8 cellular contexts compared by ENCODE assay signal in the genomic region with DNA sequence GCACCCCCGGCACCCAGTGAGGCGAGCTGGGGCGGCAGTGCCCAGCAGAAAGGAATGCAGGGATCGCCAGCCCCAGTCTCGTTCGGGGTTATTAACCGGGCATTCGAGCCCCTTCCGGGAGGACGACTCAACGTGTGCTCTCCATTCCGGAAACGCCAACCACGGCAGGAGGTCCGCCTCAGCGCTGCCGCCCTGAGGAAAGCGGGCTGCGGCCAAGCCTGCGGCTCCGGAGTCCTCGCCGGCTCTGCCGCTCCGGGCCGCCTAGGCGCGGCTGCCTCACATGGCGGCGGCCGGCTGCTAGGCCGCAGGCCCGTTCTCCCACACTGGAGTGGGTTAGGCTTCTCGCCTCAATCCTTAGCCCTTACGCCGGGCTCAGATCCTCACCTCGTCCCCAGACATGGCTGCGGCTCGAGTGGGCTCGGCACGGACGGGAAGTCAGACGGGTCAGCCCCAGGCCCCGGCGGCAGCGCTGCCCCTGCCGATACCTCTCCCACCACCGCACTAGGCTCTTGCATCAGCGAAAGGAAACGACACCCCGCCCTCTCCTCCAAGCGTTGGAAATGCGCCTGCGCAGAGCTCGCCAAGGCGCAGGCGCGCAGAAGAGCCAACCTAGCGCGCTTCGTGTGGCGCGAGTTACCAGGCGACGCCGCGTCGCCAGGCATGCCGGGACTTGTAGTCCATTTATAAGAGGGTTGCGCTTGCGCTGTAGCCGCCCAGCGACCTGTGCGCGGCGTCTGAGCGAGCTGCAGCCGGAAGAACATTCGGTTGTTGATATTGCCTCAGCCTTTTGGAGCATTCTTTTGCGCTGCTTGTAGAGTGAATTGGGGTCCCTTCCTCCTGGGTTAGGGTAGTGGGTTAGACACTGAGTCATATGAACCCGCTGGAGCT. TPM values are rescaled to one million over a fixed set of nuclear protein-coding genes. Genes with fewer than 3 reads are reported as not detected.
DNase-seq lines count a peak whose midpoint lies in the region; ATAC-seq and TF ChIP-seq lines count a peak whose summit lies in the region.

A gene with protein sequence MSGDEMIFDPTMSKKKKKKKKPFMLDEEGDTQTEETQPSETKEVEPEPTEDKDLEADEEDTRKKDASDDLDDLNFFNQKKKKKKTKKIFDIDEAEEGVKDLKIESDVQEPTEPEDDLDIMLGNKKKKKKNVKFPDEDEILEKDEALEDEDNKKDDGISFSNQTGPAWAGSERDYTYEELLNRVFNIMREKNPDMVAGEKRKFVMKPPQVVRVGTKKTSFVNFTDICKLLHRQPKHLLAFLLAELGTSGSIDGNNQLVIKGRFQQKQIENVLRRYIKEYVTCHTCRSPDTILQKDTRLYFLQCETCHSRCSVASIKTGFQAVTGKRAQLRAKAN (minus strand): TSS at position 532 of the 888 bp plus-strand sequence. CDS start 133 bp downstream, at position 399.

- TF ChIP-seq CTCF in SK-N-SH (IDR thresholded peaks at IDR 0.05): no peak

- peak within 1 kb of the TSS; percentile 99 for H3K9ac ChIP-seq in SK-N-SH

- 0% methylated on average over 9 of the region's 81 CpGs for WGBS in SK-N-SH (ENCODE audit: low lambda C conversion rate)

- peak within 1 kb of the TSS; percentile 87 to 88 for H3K4me3 ChIP-seq in SK-N-SH (ENCODE audit: low read depth in 2 of 2, low read length in 1 of 2)

- peaks cover 10% of the 10 kb centered on the region for H3F3A ChIP-seq in SK-N-SH (replicated peaks; ENCODE audit: insufficient read depth)

- CTCF ChIA-PET in SK-N-SH (lab: Yijun Ruan, JAX): interaction anchor here (0.9 to 2.8 kb wide), 4 partner anchors 13 to 253 kb away, joined by 3 to 13 read pairs (median 5); no protein-coding TSS in a partner anchor

- H3K4me1 ChIP-seq in SK-N-SH (ENCODE audit: control insufficient read depth in 1 of 2, insufficient read depth in 2 of 2, low read depth in 1 of 2, low read length in 1 of 2): peaks cover 7 to 21% of the 10 kb centered on the region in 2 experiments; a peak in 3 of 4 replicates

- no peak for TF ChIP-seq RAD21 in SK-N-SH (IDR thresholded peaks at IDR 0.05; ENCODE audit: low read length)

- DNase-seq in GM04504 (ENCODE audit: low read depth) (peak; percentile 97), NCI-H1048 (lab: John Stamatoyannopoulos, UW) (peak; percentile 88), SK-N-SH (peak; percentile 94), germinal center (ENCODE audit: low spot score) (peak; percentile 97), non-pigmented ciliary epithelial cell (ENCODE audit: low read depth) (peak; percentile 94), superior temporal gyrus (ENCODE audit: extremely low spot score) (peak; percentile 98)
- DNase-seq in activated naive CD4-positive, alpha-beta T cell treated with anti-CD3 and anti-CD28 coated beads, Interleukin-2, amount 50 U/mL, for 16 hours: peak; percentile 94

- peak within 1 kb of the TSS; percentile 95 for H3K4me2 ChIP-seq in SK-N-SH

- no peak for TF ChIP-seq EP300 in SK-N-SH (IDR thresholded peaks at IDR 0.05; ENCODE audit: borderline replicate concordance in 1 of 2, low read depth in 1 of 2, low read length in 1 of 2)

- peaks cover 45% of the 10 kb centered on the region for H4K20me1 ChIP-seq in SK-N-SH (ENCODE audit: insufficient read depth)

- H3K9me3 ChIP-seq in SK-N-SH: no peaks in the 10 kb centered on the region

- peak within 1 kb of the TSS; percentile 94 to 97 for H3K27ac ChIP-seq in SK-N-SH (ENCODE audit: low read depth in 2 of 2, low read length in 1 of 2)

- ATAC-seq in HG02571 (IDR thresholded peaks at IDR 0.05; ENCODE audit: unreplicated experiment): peak; percentile 82

- no peaks in the 10 kb centered on the region for H3K27me3 ChIP-seq in SK-N-SH (ENCODE audit: insufficient read depth)

- no peaks in the 10 kb centered on the region for H3K9me2 ChIP-seq in SK-N-SH

- peak within 1 kb of the TSS; percentile 100 for H2AFZ ChIP-seq in SK-N-SH (ENCODE audit: low read depth)

- H3K79me2 ChIP-seq in SK-N-SH (ENCODE audit: insufficient read depth): peaks cover 51% of the 10 kb centered on the region

- H3K36me3 ChIP-seq in SK-N-SH (replicated peaks in 1 of 2; ENCODE audit: control insufficient read depth in 1 of 2, insufficient read depth in 2 of 2, low read length in 1 of 2): peaks cover 20 to 24% of the 10 kb centered on the region in 2 experiments

- POLR2A ChIA-PET in SK-N-SH (lab: Yijun Ruan, JAX): interaction anchor here (0.6 to 2.0 kb wide), 14 partner anchors 12 to 240 kb away, joined by 3 to 7 read pairs (median 4); no protein-coding TSS in a partner anchor

TF ChIP-seq in SK-N-SH, 30 proteins besides CTCF, POLR2A, EP300 and RAD21 (continues in another document):
- TF ChIP-seq, protein P1, sequence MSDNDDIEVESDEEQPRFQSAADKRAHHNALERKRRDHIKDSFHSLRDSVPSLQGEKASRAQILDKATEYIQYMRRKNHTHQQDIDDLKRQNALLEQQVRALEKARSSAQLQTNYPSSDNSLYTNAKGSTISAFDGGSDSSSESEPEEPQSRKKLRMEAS (IDR thresholded peaks at IDR 0.05; ENCODE audit: low read depth): peak; percentile 72
- TF ChIP-seq, protein P2, sequence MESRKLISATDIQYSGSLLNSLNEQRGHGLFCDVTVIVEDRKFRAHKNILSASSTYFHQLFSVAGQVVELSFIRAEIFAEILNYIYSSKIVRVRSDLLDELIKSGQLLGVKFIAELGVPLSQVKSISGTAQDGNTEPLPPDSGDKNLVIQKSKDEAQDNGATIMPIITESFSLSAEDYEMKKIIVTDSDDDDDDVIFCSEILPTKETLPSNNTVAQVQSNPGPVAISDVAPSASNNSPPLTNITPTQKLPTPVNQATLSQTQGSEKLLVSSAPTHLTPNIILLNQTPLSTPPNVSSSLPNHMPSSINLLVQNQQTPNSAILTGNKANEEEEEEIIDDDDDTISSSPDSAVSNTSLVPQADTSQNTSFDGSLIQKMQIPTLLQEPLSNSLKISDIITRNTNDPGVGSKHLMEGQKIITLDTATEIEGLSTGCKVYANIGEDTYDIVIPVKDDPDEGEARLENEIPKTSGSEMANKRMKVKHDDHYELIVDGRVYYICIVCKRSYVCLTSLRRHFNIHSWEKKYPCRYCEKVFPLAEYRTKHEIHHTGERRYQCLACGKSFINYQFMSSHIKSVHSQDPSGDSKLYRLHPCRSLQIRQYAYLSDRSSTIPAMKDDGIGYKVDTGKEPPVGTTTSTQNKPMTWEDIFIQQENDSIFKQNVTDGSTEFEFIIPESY (IDR thresholded peaks at IDR 0.05; ENCODE audit: borderline replicate concordance, low read depth): 0 out of 2 replicates have a peak, but pooled peaks have one; percentile 45
- TF ChIP-seq, protein P3, sequence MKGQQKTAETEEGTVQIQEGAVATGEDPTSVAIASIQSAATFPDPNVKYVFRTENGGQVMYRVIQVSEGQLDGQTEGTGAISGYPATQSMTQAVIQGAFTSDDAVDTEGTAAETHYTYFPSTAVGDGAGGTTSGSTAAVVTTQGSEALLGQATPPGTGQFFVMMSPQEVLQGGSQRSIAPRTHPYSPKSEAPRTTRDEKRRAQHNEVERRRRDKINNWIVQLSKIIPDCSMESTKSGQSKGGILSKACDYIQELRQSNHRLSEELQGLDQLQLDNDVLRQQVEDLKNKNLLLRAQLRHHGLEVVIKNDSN (IDR thresholded peaks at IDR 0.05; ENCODE audit: borderline replicate concordance, low read depth): 0 out of 2 replicates have a peak, but pooled peaks have one; percentile 11
- TF ChIP-seq YY1 (IDR thresholded peaks at IDR 0.05; ENCODE audit: low read depth): no peak
- peak; percentile 90 for TF ChIP-seq MXI1 (IDR thresholded peaks at IDR 0.05; ENCODE audit: low read depth, low read length)
- TF ChIP-seq, protein P4, sequence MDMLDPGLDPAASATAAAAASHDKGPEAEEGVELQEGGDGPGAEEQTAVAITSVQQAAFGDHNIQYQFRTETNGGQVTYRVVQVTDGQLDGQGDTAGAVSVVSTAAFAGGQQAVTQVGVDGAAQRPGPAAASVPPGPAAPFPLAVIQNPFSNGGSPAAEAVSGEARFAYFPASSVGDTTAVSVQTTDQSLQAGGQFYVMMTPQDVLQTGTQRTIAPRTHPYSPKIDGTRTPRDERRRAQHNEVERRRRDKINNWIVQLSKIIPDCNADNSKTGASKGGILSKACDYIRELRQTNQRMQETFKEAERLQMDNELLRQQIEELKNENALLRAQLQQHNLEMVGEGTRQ (IDR thresholded peaks at IDR 0.05; ENCODE audit: borderline replicate concordance, low read depth, low read length): no peak
- peak; percentile 31; the same call in 1 of the 2 replicates for TF ChIP-seq ELF1 (IDR thresholded peaks at IDR 0.05)
- TF ChIP-seq NFIC (IDR thresholded peaks at IDR 0.05; ENCODE audit: borderline replicate concordance): peak; percentile 62
- peak; percentile 73 for TF ChIP-seq TAF1 (IDR thresholded peaks at IDR 0.05; ENCODE audit: borderline replicate concordance, low read depth, low read length)
- TF ChIP-seq, protein P5, sequence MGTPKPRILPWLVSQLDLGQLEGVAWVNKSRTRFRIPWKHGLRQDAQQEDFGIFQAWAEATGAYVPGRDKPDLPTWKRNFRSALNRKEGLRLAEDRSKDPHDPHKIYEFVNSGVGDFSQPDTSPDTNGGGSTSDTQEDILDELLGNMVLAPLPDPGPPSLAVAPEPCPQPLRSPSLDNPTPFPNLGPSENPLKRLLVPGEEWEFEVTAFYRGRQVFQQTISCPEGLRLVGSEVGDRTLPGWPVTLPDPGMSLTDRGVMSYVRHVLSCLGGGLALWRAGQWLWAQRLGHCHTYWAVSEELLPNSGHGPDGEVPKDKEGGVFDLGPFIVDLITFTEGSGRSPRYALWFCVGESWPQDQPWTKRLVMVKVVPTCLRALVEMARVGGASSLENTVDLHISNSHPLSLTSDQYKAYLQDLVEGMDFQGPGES (IDR thresholded peaks at IDR 0.05; ENCODE audit: low read depth, low read length): no peak
- TF ChIP-seq GABPA (IDR thresholded peaks at IDR 0.05; ENCODE audit: low read depth): peak; percentile 70
- peak; percentile 22; the same call in 1 of the 2 replicates for TF ChIP-seq SIN3A (IDR thresholded peaks at IDR 0.05; ENCODE audit: borderline replicate concordance, low read depth, low read length)
- TF ChIP-seq, protein P6, sequence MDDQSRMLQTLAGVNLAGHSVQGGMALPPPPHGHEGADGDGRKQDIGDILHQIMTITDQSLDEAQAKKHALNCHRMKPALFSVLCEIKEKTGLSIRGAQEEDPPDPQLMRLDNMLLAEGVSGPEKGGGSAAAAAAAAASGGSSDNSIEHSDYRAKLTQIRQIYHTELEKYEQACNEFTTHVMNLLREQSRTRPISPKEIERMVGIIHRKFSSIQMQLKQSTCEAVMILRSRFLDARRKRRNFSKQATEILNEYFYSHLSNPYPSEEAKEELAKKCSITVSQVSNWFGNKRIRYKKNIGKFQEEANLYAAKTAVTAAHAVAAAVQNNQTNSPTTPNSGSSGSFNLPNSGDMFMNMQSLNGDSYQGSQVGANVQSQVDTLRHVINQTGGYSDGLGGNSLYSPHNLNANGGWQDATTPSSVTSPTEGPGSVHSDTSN (IDR thresholded peaks at IDR 0.05): no peak
- peak; percentile 96 for TF ChIP-seq NRF1 (IDR thresholded peaks at IDR 0.05; ENCODE audit: low read depth, low read length)
- 0 out of 2 replicates have a peak, but pooled peaks have one; percentile 10 for TF ChIP-seq RFX5 (IDR thresholded peaks at IDR 0.05; ENCODE audit: low read length)

RNA-seq across cellular contexts. Expression of the gene that starts here (rescaled TPM):
- 50.7 and 53.0 TPM in 2 replicates for polyA plus RNA-seq in SK-N-SH (2012; rRNA removed)
- polyA plus RNA-seq in SK-N-SH (2012; cell fraction: cytosol; rRNA removed): 65.1 and 93.2 TPM in 2 replicates
- 22.2 and 30.6 TPM in 2 replicates for polyA plus RNA-seq in SK-N-SH (2012; cell fraction: nucleus; rRNA removed)

Comparison
In these comparisons a context has a peak if more than half of its experiments do, and no peak if none do; other contexts are left out.
1. Peak in every context shown above with its lines: DNase-seq, ATAC-seq, H3K4me3 ChIP-seq and H3K27ac ChIP-seq.